15 cellular contexts compared by ENCODE assay signal in the genomic region with DNA sequence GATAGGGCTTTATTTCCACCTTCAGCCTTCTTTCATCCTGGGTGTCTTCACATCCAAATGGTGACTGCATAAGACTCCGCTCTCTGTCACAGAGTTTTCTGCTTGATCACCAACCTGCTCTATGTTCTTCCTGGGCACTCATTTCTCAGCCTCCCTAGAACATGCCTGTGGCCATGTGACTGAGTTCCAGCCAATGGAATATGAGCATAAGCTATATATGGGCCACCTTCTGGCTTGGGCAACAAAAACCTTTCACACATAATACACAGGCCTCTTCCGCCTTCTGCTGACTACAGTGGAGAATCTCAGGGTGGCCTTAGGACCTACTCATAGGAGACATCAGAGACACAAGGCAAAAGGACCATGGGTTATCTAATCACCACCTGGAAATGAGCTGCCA. TPM values are rescaled to one million over a fixed set of nuclear protein-coding genes. Genes with fewer than 3 reads are reported as not detected.
A peak's percentile ranks its signal among the peaks of the same experiment; 100 is the strongest.
DNase-seq lines count a peak whose midpoint lies in the region; ATAC-seq and TF ChIP-seq lines count a peak whose summit lies in the region.
"Had no signal": no experiment of that assay in that cellular context is flagged by ENCODE, and none has a peak within 500 bp of the region (broad histone marks: within the 10 kb centered on the region; RNA-seq: fewer than 3 reads in every experiment).

No MANE protein-coding gene starts in this region.

- no peak for TF ChIP-seq CTCF in GM12865 (IDR thresholded peaks at IDR 0.05; ENCODE audit: insufficient read depth, low read depth, low read length, missing control alignments)
- no peak for TF ChIP-seq CTCF in Loucy (conservative IDR thresholded peaks at IDR 0.05; ENCODE audit: low read length)

- no peaks in the 10 kb centered on the region for H3K36me3 ChIP-seq in Loucy (ENCODE audit: insufficient read depth, low read length)
- no peaks in the 10 kb centered on the region for H3K36me3 ChIP-seq in mesendoderm (ENCODE audit: control insufficient read depth, insufficient read depth, low read length)
- H3K36me3 ChIP-seq: BLaER1 had no signal

- H4K20me1 ChIP-seq in Loucy (ENCODE audit: insufficient read depth, low read length, poor library complexity, severe bottlenecking): no peaks in the 10 kb centered on the region
- H4K20me1 ChIP-seq: BLaER1 had no signal

- no peak overlapping the region for H2BK5ac ChIP-seq in mesendoderm (ENCODE audit: low read length)

- H3K79me2 ChIP-seq in Loucy (ENCODE audit: insufficient read depth, low read length) (no peaks in the 10 kb centered on the region), mesendoderm (ENCODE audit: control insufficient read depth, insufficient read depth, low read length) (no peaks in the 10 kb centered on the region)

- H3K79me1 ChIP-seq in mesendoderm (ENCODE audit: low read length): no peaks in the 10 kb centered on the region

- peak; percentile 28 for ATAC-seq in activated T-helper 17 cell treated with anti-CD3 and anti-CD28 coated beads, Interleukin-2, amount 50 U/mL, for 72 hours (replicated peaks)
- ATAC-seq in HG02623 (IDR thresholded peaks at IDR 0.05; ENCODE audit: unreplicated experiment) (no peak), GM18520 (IDR thresholded peaks at IDR 0.05; ENCODE audit: unreplicated experiment) (no peak)

- DNase-seq in GM12865 (ENCODE audit: low read depth): peak; percentile 31
- DNase-seq in mesendoderm: peak; percentile 18
- DNase-seq in COLO829 (ENCODE audit: low spot score): no peak
- DNase-seq in NK-92 treated with Interleukin-12 subunit alpha and Interleukin-12 subunit beta, amount 100 ng/mL, for 24 hours (lab: John Stamatoyannopoulos, UW): no peak
- DNase-seq: 8988T; AML-193; CD8-positive, alpha-beta memory T cell; DMS 273 treated with DMSO at 0.1 percent for 48 hours; GOT3; H9 had no signal

- H3K4ac ChIP-seq in mesendoderm (ENCODE audit: low read depth, low read length): no peak overlapping the region

- no peak overlapping the region for H2AK5ac ChIP-seq in mesendoderm (ENCODE audit: low read length)

- no peak overlapping the region for H3K23ac ChIP-seq in mesendoderm (ENCODE audit: low read length)

- no CpG with 5 or more reads among the region's 2 CpGs for WGBS in mesendoderm (ENCODE audit: extremely low coverage, insufficient coverage, low lambda C conversion rate)

- no peak overlapping the region for H3K4me3 Mint-ChIP-seq in activated T-helper 17 cell treated with anti-CD3 and anti-CD28 coated beads, Interleukin-2, amount 50 U/mL, for 72 hours
- H3K4me3 Mint-ChIP-seq: CD8-positive, alpha-beta memory T cell; H9 had no signal

- H3K56ac ChIP-seq in mesendoderm (ENCODE audit: low read length): no peak overlapping the region

- H3K4me3 ChIP-seq in GM12865 (ENCODE audit: low read depth, low read length) (no peak overlapping the region), Loucy (ENCODE audit: low read length, poor library complexity, severe bottlenecking) (no peak overlapping the region), mesendoderm (ENCODE audit: low read length) (no peak overlapping the region)
- H3K4me3 ChIP-seq: BLaER1 had no signal

- H3K9me3 ChIP-seq in Loucy (ENCODE audit: insufficient read depth, low read depth, low read length): no peaks in the 10 kb centered on the region
- H3K9me3 ChIP-seq: BLaER1 had no signal

- H3K9ac ChIP-seq in Loucy (ENCODE audit: low read depth, low read length, poor library complexity, severe bottlenecking) (no peak overlapping the region), mesendoderm (ENCODE audit: low read length) (no peak overlapping the region)
- H3K9ac ChIP-seq: BLaER1 had no signal

- no peaks in the 10 kb centered on the region for H3K27me3 ChIP-seq in Loucy (ENCODE audit: insufficient read depth, low read length, poor library complexity, severe bottlenecking)
- no peaks in the 10 kb centered on the region for H3K27me3 ChIP-seq in mesendoderm (ENCODE audit: insufficient read depth, low read length, poor library complexity)
- H3K27me3 ChIP-seq: BLaER1 had no signal

- no peak overlapping the region for H3K18ac ChIP-seq in mesendoderm (ENCODE audit: low read length)

- no peak overlapping the region for H3K27ac ChIP-seq in mesendoderm (ENCODE audit: low read depth, low read length)
- H3K27ac ChIP-seq: BLaER1 had no signal

- H3K4me1 ChIP-seq in Loucy (ENCODE audit: insufficient read depth, low read length, poor library complexity, severe bottlenecking) (peaks cover 9% of the 10 kb centered on the region), mesendoderm (ENCODE audit: control insufficient read depth, low read depth, low read length) (no peaks in the 10 kb centered on the region)
- H3K4me1 ChIP-seq: BLaER1 had no signal

- H3K27me3 Mint-ChIP-seq in activated T-helper 17 cell treated with anti-CD3 and anti-CD28 coated beads, Interleukin-2, amount 50 U/mL, for 72 hours: no peaks in the 10 kb centered on the region

- no peaks in the 10 kb centered on the region for H3K9me3 Mint-ChIP-seq in activated T-helper 17 cell treated with anti-CD3 and anti-CD28 coated beads, Interleukin-2, amount 50 U/mL, for 72 hours
- H3K9me3 Mint-ChIP-seq: CD8-positive, alpha-beta memory T cell; H9 had no signal

- no peaks in the 10 kb centered on the region for H3F3A ChIP-seq in Loucy (ENCODE audit: low read depth)

- H3K4me1 Mint-ChIP-seq in activated T-helper 17 cell treated with anti-CD3 and anti-CD28 coated beads, Interleukin-2, amount 50 U/mL, for 72 hours: no peaks in the 10 kb centered on the region
- H3K4me1 Mint-ChIP-seq: CD8-positive, alpha-beta memory T cell had no signal

- H3K27ac Mint-ChIP-seq in activated T-helper 17 cell treated with anti-CD3 and anti-CD28 coated beads, Interleukin-2, amount 50 U/mL, for 72 hours: no peak overlapping the region
- H3K27ac Mint-ChIP-seq: CD8-positive, alpha-beta memory T cell; H9 had no signal

- H2BK120ac ChIP-seq in mesendoderm (ENCODE audit: low read depth, low read length): no peak overlapping the region

- H2BK15ac ChIP-seq in mesendoderm (replicated peaks; ENCODE audit: low read depth): no peak overlapping the region

- no peak overlapping the region for H3K4me2 ChIP-seq in Loucy (ENCODE audit: low read depth, low read length, poor library complexity, severe bottlenecking)
- H3K4me2 ChIP-seq in mesendoderm (ENCODE audit: low read length): no peak overlapping the region
- H3K4me2 ChIP-seq: BLaER1 had no signal

- H4K8ac ChIP-seq in mesendoderm (ENCODE audit: low read depth, low read length): no peak overlapping the region

- no peaks in the 10 kb centered on the region for H3K36me3 Mint-ChIP-seq in activated T-helper 17 cell treated with anti-CD3 and anti-CD28 coated beads, Interleukin-2, amount 50 U/mL, for 72 hours (ENCODE audit: low read depth)
- H3K36me3 Mint-ChIP-seq: CD8-positive, alpha-beta memory T cell had no signal

- 0 out of 2 replicates have a peak overlapping the region, but pooled peaks have one; percentile 39 for H2AFZ ChIP-seq in Loucy (ENCODE audit: low read length)

- no peak overlapping the region for H4K5ac ChIP-seq in mesendoderm (ENCODE audit: low read length)

- H3K9me2 ChIP-seq in Loucy (replicated peaks; ENCODE audit: low read depth, low read length): no peaks in the 10 kb centered on the region

RNA-seq across cellular contexts. Expression of gene MED12L, which starts 51.2 kb away (rescaled TPM):
- total RNA-seq in activated T-helper 17 cell treated with anti-CD3 and anti-CD28 coated beads, Interleukin-2, amount 50 U/mL, for 72 hours: 1 to 10 TPM; 3.3 to 6.4 TPM
- polyA plus RNA-seq in mesendoderm (2013, experiment 1 of 2): 2.4 TPM
- 3.3 TPM for polyA plus RNA-seq in mesendoderm (2013, experiment 2 of 2)

Comparison
In these comparisons a context has a peak if more than half of its experiments do, and no peak if none do; other contexts are left out.
1. DNase-seq: peak in GM12865 (single experiment) and mesendoderm (single experiment); none in COLO829 (single experiment) and NK-92 treated with Interleukin-12 subunit alpha and Interleukin-12 subunit beta, amount 100 ng/mL, for 24 hours (single experiment).